ENCODE assay signal across 8 cellular contexts in the genomic region with DNA sequence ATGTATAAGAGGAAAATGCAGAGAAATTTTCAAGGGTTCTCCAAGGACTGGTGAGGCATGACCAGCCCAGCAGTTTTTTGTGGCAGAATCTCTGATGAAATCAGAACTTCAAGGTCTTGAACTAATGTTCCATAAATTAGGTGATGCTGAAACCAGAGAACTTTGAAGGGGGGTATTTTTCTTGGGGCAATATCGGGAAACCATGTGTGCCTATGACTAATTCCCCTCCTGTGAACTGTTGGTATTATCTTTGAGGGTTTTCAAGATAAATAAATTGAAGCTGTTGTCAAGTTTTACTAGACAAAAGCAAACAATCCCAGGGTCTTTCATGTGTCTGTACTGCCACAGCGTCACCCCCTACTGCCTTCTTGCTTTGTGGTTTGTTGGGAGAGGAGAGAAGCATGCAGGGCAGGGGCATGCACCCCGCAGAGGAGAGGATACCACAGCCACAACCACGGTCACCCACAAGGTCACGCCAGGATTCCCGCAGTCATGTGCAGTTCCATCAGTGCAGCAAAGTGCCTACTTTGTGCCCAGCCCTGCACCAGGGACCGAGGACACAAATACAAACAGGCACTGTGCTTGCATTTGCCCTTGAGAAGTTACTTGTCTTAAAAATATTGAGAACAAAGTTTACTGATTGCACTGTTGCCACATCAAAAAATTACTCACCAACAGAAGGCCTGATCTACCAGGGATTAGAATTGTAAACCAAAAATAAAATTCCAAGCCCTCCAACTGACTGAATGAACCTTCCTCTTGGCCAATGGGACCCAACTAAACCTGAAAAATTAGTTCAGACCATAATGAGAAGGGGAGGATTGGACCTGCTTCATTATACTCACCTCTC.
DNase-seq lines count a peak whose midpoint lies in the region; ATAC-seq and TF ChIP-seq lines count a peak whose summit lies in the region.
"Had no signal": no experiment of that assay in that cellular context is flagged by ENCODE, and none has a peak within 500 bp of the region (broad histone marks: within the 10 kb centered on the region; RNA-seq: fewer than 3 reads in every experiment).

No MANE protein-coding gene starts in this region.

- no peaks in the 10 kb centered on the region for H3K36me3 ChIP-seq in brain microvascular endothelial cell (replicated peaks)

- H3K27ac ChIP-seq in brain microvascular endothelial cell = peak overlapping the region; percentile 41

- ATAC-seq in GM21737 (IDR thresholded peaks at IDR 0.05; ENCODE audit: unreplicated experiment) = no peak
- no peak for ATAC-seq in HG03095 (IDR thresholded peaks at IDR 0.05; ENCODE audit: unreplicated experiment)
- ATAC-seq in HG03025 (IDR thresholded peaks at IDR 0.05; ENCODE audit: low FRiP score, unreplicated experiment) = no peak
- ATAC-seq: left lobe of liver had no signal

- TF ChIP-seq CTCF in brain microvascular endothelial cell (IDR thresholded peaks at IDR 0.05; ENCODE audit: low read depth, low read length, missing control alignments) = no peak

- H3K27me3 ChIP-seq in brain microvascular endothelial cell (replicated peaks) = no peaks in the 10 kb centered on the region

- DNase-seq in GOT3 (lab: John Stamatoyannopoulos, UW) (peak; percentile 7), NCI-H69 (lab: John Stamatoyannopoulos, UW) (peak; percentile 3), brain microvascular endothelial cell (peak; percentile 90), skeletal muscle cell (ENCODE audit: low read depth) (peak; percentile 94)

- in situ Hi-C loops in brain microvascular endothelial cell (cut with HindIII; ENCODE audit: low pct_ligation_motif_present, low sequenced_read_pairs) = loop anchor here (25.0 kb wide), 1 partner anchor 409 kb away; a partner anchor contains a TSS

- H3K4me3 ChIP-seq in brain microvascular endothelial cell (ENCODE audit: low read depth, low read length) = no peak overlapping the region
- H3K4me3 ChIP-seq in skeletal muscle cell (ENCODE audit: low read depth, low read length) = no peak overlapping the region

Comparison
In these comparisons a context has a peak if more than half of its experiments do, and no peak if none do; other contexts are left out.
1. DNase-seq: peak in every context shown above with its lines; median percentile 94 in skeletal muscle cell; 90 in brain microvascular endothelial cell; 7 in GOT3; 3 in NCI-H69.